Comparison of ENCODE assay signal across 29 cellular contexts in genomic region chr20:22027423-22027822, GRCh38.
"Had no signal": no experiment of that assay in that cellular context is flagged by ENCODE, and none has a peak within 500 bp of the region (broad histone marks: within the 10 kb centered on the region; RNA-seq: fewer than 3 reads in every experiment).

No MANE protein-coding gene starts in this region.

- ATAC-seq: effector memory CD8-positive, alpha-beta T cell; esophagus mucosa; foreskin keratinocyte; gastrocnemius medialis; gastroesophageal sphincter; heart left ventricle; heart right ventricle had no signal

- H3K36me3 ChIP-seq: colonic mucosa, esophagus muscularis mucosa, esophagus squamous epithelium, gastrocnemius medialis, gastroesophageal sphincter, heart left ventricle, heart right ventricle had no signal

- H3K27ac ChIP-seq: colonic mucosa, coronary artery, dorsolateral prefrontal cortex, epithelial cell of prostate, esophagus muscularis mucosa, esophagus squamous epithelium, foreskin keratinocyte, gastrocnemius medialis, gastroesophageal sphincter, heart left ventricle, heart right ventricle, hepatocyte had no signal

- H3K4me3 ChIP-seq: colonic mucosa, coronary artery, dorsolateral prefrontal cortex, esophagus muscularis mucosa, esophagus squamous epithelium, gastrocnemius medialis, gastroesophageal sphincter, heart left ventricle, heart right ventricle, hepatocyte had no signal

- FAIRE-seq: endometrium, endothelial cell of umbilical vein, frontal cortex had no signal

- H3K4me2 ChIP-seq: hepatocyte had no signal

- H3K9me3 ChIP-seq: colonic mucosa, esophagus squamous epithelium had no signal

- H3K27me3 Mint-ChIP-seq: dendritic cell treated with granulocyte-macrophage colony-stimulating factor and Interleukin-4, amounts not matched to agents 40 ng/mL and 50 ng/mL, for 4 days; effector memory CD8-positive, alpha-beta T cell had no signal

- H3K9me3 Mint-ChIP-seq: endodermal cell had no signal

- H2AFZ ChIP-seq: hepatocyte had no signal

- DNase-seq: colonic mucosa; cortex of kidney; dermis blood vessel endothelial cell; dorsolateral prefrontal cortex; effector CD4-positive, alpha-beta T cell; effector CD8-positive, alpha-beta T cell; effector memory CD4-positive, alpha-beta T cell; effector memory CD8-positive, alpha-beta T cell; endodermal cell; erythroblast; esophagus squamous epithelium; foreskin fibroblast; foreskin keratinocyte; foreskin melanocyte; gastrocnemius medialis; glutamatergic neuron; head of caudate nucleus; heart left ventricle; heart right ventricle had no signal

- H3K79me2 ChIP-seq: hepatocyte had no signal

- H3K27me3 ChIP-seq: colonic mucosa, dorsolateral prefrontal cortex, esophagus muscularis mucosa, esophagus squamous epithelium, foreskin keratinocyte, gastrocnemius medialis, gastroesophageal sphincter, heart left ventricle, heart right ventricle, hepatocyte had no signal

- H3K27ac Mint-ChIP-seq: dendritic cell treated with granulocyte-macrophage colony-stimulating factor and Interleukin-4, amounts not matched to agents 40 ng/mL and 50 ng/mL, for 4 days; effector memory CD8-positive, alpha-beta T cell; endodermal cell had no signal

- H3K4me1 ChIP-seq: colonic mucosa, esophagus muscularis mucosa, esophagus squamous epithelium, foreskin keratinocyte, gastrocnemius medialis, gastroesophageal sphincter, heart left ventricle, heart right ventricle had no signal

- H3K4me3 Mint-ChIP-seq: dendritic cell treated with granulocyte-macrophage colony-stimulating factor and Interleukin-4, amounts not matched to agents 40 ng/mL and 50 ng/mL, for 4 days; effector memory CD8-positive, alpha-beta T cell; endodermal cell had no signal
